ENCODE assay signal across 11 cellular contexts in genomic region chr2:218404351-218405145, GRCh38. TPM values are rescaled to one million over a fixed set of nuclear protein-coding genes. Genes with fewer than 3 reads are reported as not detected.
DNase-seq lines count a peak whose midpoint lies in the region; ATAC-seq and TF ChIP-seq lines count a peak whose summit lies in the region.
"Had no signal": no experiment of that assay in that cellular context is flagged by ENCODE, and none has a peak within 500 bp of the region (broad histone marks: within the 10 kb centered on the region; RNA-seq: fewer than 3 reads in every experiment).

No MANE protein-coding gene starts in this region.

- 41 to 44% methylated on average over 4 to 5 of the region's 18 CpGs for WGBS in esophagus squamous epithelium, 2 donors

- peaks cover 39% of the 10 kb centered on the region for H3K36me3 ChIP-seq in NT2/D1 (ENCODE audit: insufficient read depth, insufficient read length, low read length)
- peaks cover 24 to 43% (median 33%) of the 10 kb centered on the region in 3 donors for H3K36me3 ChIP-seq in esophagus squamous epithelium

- DNase-seq in NT2/D1 (ENCODE audit: low read depth, low spot score) = no peak
- no peak for DNase-seq in esophagus squamous epithelium (lab: John Stamatoyannopoulos, UW)
- DNase-seq in osteocyte (ENCODE audit: extremely low spot score, unreplicated experiment) = no peak
- no peak for DNase-seq in NCI-H2029 treated with DMSO at 0.1 percent for 48 hours (lab: John Stamatoyannopoulos, UW)
- DNase-seq in activated CD8-positive, alpha-beta memory T cell treated with anti-CD3 and anti-CD28 coated beads, Interleukin-2, amount 50 U/mL, for 48 hours = no peak
- DNase-seq: activated gamma-delta T cell treated with Interleukin-2 at 50 U/mL for 16 hours, SW 1271 had no signal

- H3K4me3 ChIP-seq in NT2/D1 (ENCODE audit: insufficient read length, low read depth) (no peak overlapping the region), esophagus squamous epithelium (no peak overlapping the region)

- H3K4me1 Mint-ChIP-seq in osteocyte (ENCODE audit: unreplicated experiment) = peaks cover 39% of the 10 kb centered on the region

- TF ChIP-seq POLR2A in esophagus squamous epithelium (IDR thresholded peaks at IDR 0.05) = no peak

- H3K4me1 ChIP-seq in NT2/D1 (ENCODE audit: insufficient read depth, insufficient read length) (peaks cover 23% of the 10 kb centered on the region), esophagus squamous epithelium (peaks cover 48 to 73% (median 57%) of the 10 kb centered on the region in 3 donors)

- no peaks in the 10 kb centered on the region for H3K27me3 Mint-ChIP-seq in osteocyte (ENCODE audit: unreplicated experiment)

- H3K9me3 Mint-ChIP-seq in osteocyte (ENCODE audit: unreplicated experiment) = no peaks in the 10 kb centered on the region

- peak overlapping the region; percentile 72 for H3K27ac ChIP-seq in C4-2B
- peak overlapping the region; percentile 82 to 95 (median 89) for H3K27ac ChIP-seq in esophagus squamous epithelium

- H3K27me3 ChIP-seq in NT2/D1 (ENCODE audit: insufficient read depth, insufficient read length) (no peaks in the 10 kb centered on the region), esophagus squamous epithelium (no peaks in the 10 kb centered on the region)

- H3K9me3 ChIP-seq in NT2/D1 (ENCODE audit: insufficient read depth, low read length) (no peaks in the 10 kb centered on the region), esophagus squamous epithelium (no peaks in the 10 kb centered on the region)

- peak overlapping the region; percentile 72 for H3K9ac ChIP-seq in NT2/D1 (ENCODE audit: insufficient read length, low read depth)

- intact Hi-C loops in esophagus squamous epithelium (cut with DNase I) = loop anchor here (10.0 kb wide), 1 partner anchor 250 kb away; the partner anchor contains the start of genes BCS1L and ZNF142

- no peak overlapping the region for H3K4me3 Mint-ChIP-seq in osteocyte (ENCODE audit: unreplicated experiment)

- peaks cover 14% of the 10 kb centered on the region for H3K36me3 Mint-ChIP-seq in osteocyte (ENCODE audit: unreplicated experiment)

- peak overlapping the region; percentile 60 for H3K27ac Mint-ChIP-seq in osteocyte (ENCODE audit: unreplicated experiment)

- ATAC-seq in GM19023 (IDR thresholded peaks at IDR 0.05; ENCODE audit: unreplicated experiment) = no peak
- no peak for ATAC-seq in GM21515 (IDR thresholded peaks at IDR 0.05; ENCODE audit: unreplicated experiment)

- no peak for TF ChIP-seq CTCF in C4-2B (conservative IDR thresholded peaks at IDR 0.05)
- no peak for TF ChIP-seq CTCF in esophagus squamous epithelium (IDR thresholded peaks at IDR 0.05)
- no peak for TF ChIP-seq CTCF in osteocyte (IDR thresholded peaks at IDR 0.05)

RNA-seq across cellular contexts. Expression of gene CTDSP1, which starts 4.9 kb away (rescaled TPM):
- total RNA-seq in esophagus squamous epithelium (10 to 100 TPM; 47.3 to 87.4 (median 58.0) TPM), osteocyte (131 and 138 TPM in 2 replicates)

RNA-seq across cellular contexts. Expression of gene VIL1, which starts 14.4 kb away (rescaled TPM):
- not detected for total RNA-seq in esophagus squamous epithelium
- 0.57 TPM in 1 of 2 replicates, not detected in the other for total RNA-seq in osteocyte

RNA-seq across cellular contexts. Expression of gene SLC11A1, which starts 22.5 kb away (rescaled TPM):
- 10 to 100 TPM in 1 of 4 donors, 1 to 10 TPM in 3; 1.7 to 10.6 (median 8.7) TPM for total RNA-seq in esophagus squamous epithelium
- total RNA-seq in osteocyte = 0.16 and 0.21 TPM in 2 replicates
- total RNA-seq: Daoy had no signal

RNA-seq across cellular contexts. Expression of gene CATIP, which starts 47.9 kb away (rescaled TPM):
- total RNA-seq in esophagus squamous epithelium (not detected), osteocyte (not detected in 2 replicates)
- total RNA-seq: Daoy had no signal
